ENCODE assay signal across 14 cellular contexts in genomic region chr1:156086256-156086662, GRCh38. TPM values are rescaled to one million over a fixed set of nuclear protein-coding genes. Genes with fewer than 3 reads are reported as not detected.
DNase-seq lines count a peak whose midpoint lies in the region; ATAC-seq and TF ChIP-seq lines count a peak whose summit lies in the region.
"Had no signal": no experiment of that assay in that cellular context is flagged by ENCODE, and none has a peak within 500 bp of the region (broad histone marks: within the 10 kb centered on the region; RNA-seq: fewer than 3 reads in every experiment).

No MANE protein-coding gene starts in this region.

- H3K4me1 Mint-ChIP-seq in immature natural killer cell = peaks cover 0 to 9% of the 10 kb centered on the region in 2 donors

- H3K9me3 Mint-ChIP-seq in immature natural killer cell = no peaks in the 10 kb centered on the region
- H3K9me3 Mint-ChIP-seq: stimulated activated effector memory CD8-positive, alpha-beta T cell treated with anti-CD3 and anti-CD28 coated beads, Interleukin-12 subunit alpha, Interleukin-12 subunit beta, amount 100 ng/mL, for 72 hours had no signal

- H3K4me3 ChIP-seq in cardiac muscle cell (no peak overlapping the region), lung (no peak overlapping the region), osteoblast (ENCODE audit: insufficient read depth, low read length) (no peak overlapping the region)

- no peak overlapping the region for H3K4me2 ChIP-seq in osteoblast (ENCODE audit: insufficient read depth, low read length)

- CTCF ChIA-PET in GM10248 (lab: Yijun Ruan, JAX) = interaction anchor here (1.5 to 29.1 kb wide), 2 partner anchors 20 to 38 kb away, joined by 3 to 1172 read pairs; partner anchors contain the start of gene LMNA

- no peaks in the 10 kb centered on the region for H3K9me3 ChIP-seq in cardiac muscle cell (ENCODE audit: low read depth)
- no peaks in the 10 kb centered on the region for H3K9me3 ChIP-seq in lung (ENCODE audit: control insufficient read depth in 2 of 2, insufficient read depth in 1 of 2, low read length in 1 of 2)
- H3K9me3 ChIP-seq in osteoblast (ENCODE audit: low read depth, low read length) = no peaks in the 10 kb centered on the region

- TF ChIP-seq CTCF in cardiac muscle cell (IDR thresholded peaks at IDR 0.05; ENCODE audit: low read depth, low read length) = no peak
- no peak for TF ChIP-seq CTCF in lung (IDR thresholded peaks at IDR 0.05; ENCODE audit: control extremely low read depth, extremely low read depth)
- no peak for TF ChIP-seq CTCF in omental fat pad (IDR thresholded peaks at IDR 0.05)
- no peak for TF ChIP-seq CTCF in osteoblast (IDR thresholded peaks at IDR 0.05; ENCODE audit: extremely low read depth, low read depth, low read length)
- TF ChIP-seq CTCF in GM10248 (IDR thresholded peaks at IDR 0.05; ENCODE audit: control extremely low read depth, extremely low read depth, low read depth, missing control alignments) = no peak

- no peaks in the 10 kb centered on the region for H3K36me3 ChIP-seq in cardiac muscle cell
- no peaks in the 10 kb centered on the region for H3K36me3 ChIP-seq in lung (ENCODE audit: control insufficient read depth in 2 of 2, insufficient read depth in 2 of 2, low read length in 2 of 2)
- no peaks in the 10 kb centered on the region for H3K36me3 ChIP-seq in osteoblast (ENCODE audit: insufficient read depth, low read length)

- H3K4me1 ChIP-seq in cardiac muscle cell (ENCODE audit: low read depth) (peaks cover 42% of the 10 kb centered on the region), lung (ENCODE audit: control insufficient read depth in 2 of 2, insufficient read depth in 2 of 2, low read length in 2 of 2) (peaks cover 0 to 9% of the 10 kb centered on the region in 2 donors), osteoblast (ENCODE audit: insufficient read depth, low read length) (peaks cover 7% of the 10 kb centered on the region)

- intact Hi-C loops in cardiac septum (cut with DNase I) = no loop called here

- no peak for ATAC-seq in lung (ENCODE audit: insufficient read depth, low FRiP score)
- ATAC-seq in omental fat pad (ENCODE audit: low FRiP score) = no peak
- ATAC-seq: stimulated activated effector memory CD8-positive, alpha-beta T cell treated with anti-CD3 and anti-CD28 coated beads, Interleukin-12 subunit alpha, Interleukin-12 subunit beta, amount 100 ng/mL, for 72 hours had no signal

- peaks cover 10 to 12% (median 12%) of the 10 kb centered on the region in 3 donors for H3K27me3 Mint-ChIP-seq in immature natural killer cell (ENCODE audit: low read depth in 3 of 3)

- DNase-seq in cardiac muscle cell (ENCODE audit: low read depth in 1 of 2, low spot score in 1 of 2) (peak; percentile 78 to 81), cardiac septum (ENCODE audit: low spot score) (no peak), dermis blood vessel endothelial cell (peak; percentile 89), lung (ENCODE audit: low spot score) (peak; percentile 57), immature natural killer cell (no peak), omental fat pad (ENCODE audit: low spot score) (no peak), osteoblast (ENCODE audit: insufficient read length, low spot score, missing footprints) (no peak), GM10248 (ENCODE audit: extremely low spot score) (no peak)
- DNase-seq: KG1, NCI-H2171 treated with DMSO at 0.1 percent for 48 hours had no signal

- peak overlapping the region in 1 of 5 donors; percentile 50 for H3K4me3 Mint-ChIP-seq in immature natural killer cell
- H3K4me3 Mint-ChIP-seq: stimulated activated effector memory CD8-positive, alpha-beta T cell treated with anti-CD3 and anti-CD28 coated beads, Interleukin-12 subunit alpha, Interleukin-12 subunit beta, amount 100 ng/mL, for 72 hours had no signal

- H3K27me3 ChIP-seq in cardiac muscle cell = no peaks in the 10 kb centered on the region
- no peaks in the 10 kb centered on the region for H3K27me3 ChIP-seq in lung (ENCODE audit: control insufficient read depth, insufficient read depth)
- peaks cover under 1% of the 10 kb centered on the region for H3K27me3 ChIP-seq in osteoblast (ENCODE audit: insufficient read depth, low read length)

- H3K27ac Mint-ChIP-seq in immature natural killer cell = no peak overlapping the region
- H3K27ac Mint-ChIP-seq: stimulated activated effector memory CD8-positive, alpha-beta T cell treated with anti-CD3 and anti-CD28 coated beads, Interleukin-12 subunit alpha, Interleukin-12 subunit beta, amount 100 ng/mL, for 72 hours had no signal

- H3K36me3 Mint-ChIP-seq in immature natural killer cell = no peaks in the 10 kb centered on the region
- H3K36me3 Mint-ChIP-seq: stimulated activated effector memory CD8-positive, alpha-beta T cell treated with anti-CD3 and anti-CD28 coated beads, Interleukin-12 subunit alpha, Interleukin-12 subunit beta, amount 100 ng/mL, for 72 hours had no signal

- no peak overlapping the region for H2AFZ ChIP-seq in osteoblast (ENCODE audit: low read length)

- H3K27ac ChIP-seq in cardiac muscle cell = peak overlapping the region; percentile 92
- no peak overlapping the region for H3K27ac ChIP-seq in lung (ENCODE audit: low read depth in 1 of 2, low read length in 1 of 2)
- H3K27ac ChIP-seq in osteoblast (ENCODE audit: low read depth, low read length) = no peak overlapping the region

- POLR2A ChIA-PET in GM10248 (lab: Yijun Ruan, JAX) = no interaction called here

- WGBS in lung, 2 donors = 34 to 64% methylated on average over 1 of the region's 1 CpG

- no peaks in the 10 kb centered on the region for H3K79me2 ChIP-seq in osteoblast (ENCODE audit: insufficient read depth, low read length)

- H4K20me1 ChIP-seq in osteoblast (ENCODE audit: insufficient read depth, low read length) = peaks cover 5% of the 10 kb centered on the region

RNA-seq across cellular contexts. Expression of gene MEX3A, which starts 4.0 kb away (rescaled TPM):
- total RNA-seq in cardiac muscle cell (48.8 and 58.6 TPM in 2 replicates), cardiac septum (0.24 TPM), dermis blood vessel endothelial cell (4.8 and 8.8 TPM in 2 replicates), lung (1 to 10 TPM; 1.1 to 8.1 TPM), omental fat pad (under 1 TPM; 0.56 to 0.96 (median 0.66) TPM), osteoblast (0.88 and 1.1 TPM in 2 replicates)
- polyA plus RNA-seq in cardiac muscle cell (17.2 and 24.8 TPM in 2 replicates), lung (under 1 TPM; 0.26 to 1.00 TPM), immature natural killer cell (not detected)

RNA-seq across cellular contexts. Expression of gene RAB25, which starts 25.3 kb away (rescaled TPM):
- total RNA-seq in cardiac muscle cell (1.6 and 3.1 TPM in 2 replicates), cardiac septum (not detected), dermis blood vessel endothelial cell (not detected in 2 replicates), lung (10 to 100 TPM; 62.7 to 75.2 TPM), omental fat pad (under 1 TPM in 1 of 4 donors, not detected in 3; 0.84 TPM), osteoblast (not detected in 2 replicates)
- polyA plus RNA-seq in cardiac muscle cell (2.1 and 2.4 TPM in 2 replicates), lung (100 to 1,000 TPM in 1 of 2 donors, 10 to 100 TPM in 1; 99.2 to 156 TPM), immature natural killer cell (not detected)
- total RNA-seq: frontal cortex, G401 had no signal
- polyA plus RNA-seq: AG04450 had no signal

RNA-seq across cellular contexts. Expression of gene LMNA, which starts 28.3 kb away (rescaled TPM):
- total RNA-seq in cardiac muscle cell (128 and 139 TPM in 2 replicates), cardiac septum (298 TPM), dermis blood vessel endothelial cell (502 and 945 TPM in 2 replicates), lung (100 to 1,000 TPM; 182 to 547 TPM), omental fat pad (1,000 to 10,000 TPM in 1 of 4 donors, 100 to 1,000 TPM in 3; 288 to 1,820 (median 589) TPM), osteoblast (774 and 854 TPM in 2 replicates)
- polyA plus RNA-seq in cardiac muscle cell (99.4 and 149 TPM in 2 replicates), lung (100 to 1,000 TPM; 163 to 205 TPM), immature natural killer cell (10 to 100 TPM in 2 of 3 donors, 1 to 10 TPM in 1; 4.4 to 14.0 (median 10.3) TPM)

RNA-seq across cellular contexts. Expression of gene LAMTOR2, which starts 31.7 kb away (rescaled TPM):
- total RNA-seq in cardiac muscle cell (75.5 and 116 TPM in 2 replicates), cardiac septum (49.8 TPM), dermis blood vessel endothelial cell (69.3 and 103 TPM in 2 replicates), lung (10 to 100 TPM; 71.2 to 71.5 TPM), omental fat pad (10 to 100 TPM; 45.8 to 74.3 (median 65.0) TPM), osteoblast (36.6 and 40.1 TPM in 2 replicates)
- polyA plus RNA-seq in cardiac muscle cell (199 and 208 TPM in 2 replicates), lung (100 to 1,000 TPM; 135 to 143 TPM), immature natural killer cell (100 to 1,000 TPM; 144 to 204 (median 160) TPM)

RNA-seq across cellular contexts. Expression of gene UBQLN4, which starts 32.7 kb away (rescaled TPM):
- total RNA-seq in cardiac muscle cell = 43.1 and 51.0 TPM in 2 replicates
- 29.2 and 38.5 TPM in 2 replicates for polyA plus RNA-seq in cardiac muscle cell
- 26.3 TPM for total RNA-seq in cardiac septum
- total RNA-seq in dermis blood vessel endothelial cell = 16.3 and 23.4 TPM in 2 replicates
- 10 to 100 TPM; 25.0 to 27.2 TPM for total RNA-seq in lung
- 10 to 100 TPM; 16.2 to 20.8 TPM for polyA plus RNA-seq in lung
- polyA plus RNA-seq in immature natural killer cell = 10 to 100 TPM in 1 of 3 donors, 1 to 10 TPM in 2; 5.0 to 10.8 (median 7.6) TPM
- total RNA-seq in omental fat pad = 10 to 100 TPM; 16.2 to 24.5 (median 18.6) TPM
- 10.6 and 13.0 TPM in 2 replicates for total RNA-seq in osteoblast

Comparison
In these comparisons a context has a peak if more than half of its experiments do, and no peak if none do; other contexts are left out.
1. DNase-seq: peak in cardiac muscle cell (2 of 2), dermis blood vessel endothelial cell (single experiment) and lung (single experiment); none in cardiac septum (single experiment), immature natural killer cell (0 of 3), omental fat pad (single experiment), osteoblast (single experiment) and GM10248 (single experiment).
2. RNA of gene RAB25, which starts 25.3 kb away (total RNA-seq): 62.7 to 75.2 TPM in lung; 1.6 to 3.1 TPM in cardiac muscle cell, not detected in cardiac septum (single experiment), not detected in dermis blood vessel endothelial cell, 0.84 TPM in omental fat pad and not detected in osteoblast; every median in the first group is over 10 times any median in the second.